23 cellular contexts compared by ENCODE assay signal in genomic region chr11:92107331-92107730, GRCh38.
DNase-seq lines count a peak whose midpoint lies in the region; ATAC-seq and TF ChIP-seq lines count a peak whose summit lies in the region.
"Had no signal": no experiment of that assay in that cellular context is flagged by ENCODE, and none has a peak within 500 bp of the region (broad histone marks: within the 10 kb centered on the region; RNA-seq: fewer than 3 reads in every experiment).

No MANE protein-coding gene starts in this region.

- H3K27me3 Mint-ChIP-seq in GM23338 (ENCODE audit: insufficient read depth, low read depth, poor library complexity) (peaks cover 5% of the 10 kb centered on the region), endodermal cell (ENCODE audit: insufficient read depth) (peaks cover 4% of the 10 kb centered on the region)
- H3K27me3 Mint-ChIP-seq in activated naive CD8-positive, alpha-beta T cell treated with anti-CD3 and anti-CD28 coated beads, Interleukin-2, amount 50 U/mL, for 24 hours = no peaks in the 10 kb centered on the region
- H3K27me3 Mint-ChIP-seq: CD4-positive, alpha-beta T cell; CD8-positive, alpha-beta memory T cell had no signal

- H3K9me3 ChIP-seq in MM.1S (replicated peaks; ENCODE audit: insufficient read depth, low read length) (no peaks in the 10 kb centered on the region), endodermal cell (ENCODE audit: control insufficient read depth, low read length) (no peaks in the 10 kb centered on the region), neuronal stem cell (replicated peaks in 1 of 2; ENCODE audit: control insufficient read depth in 2 of 2, insufficient read depth in 1 of 2, low read depth in 1 of 2, low read length in 2 of 2) (no peaks in the 10 kb centered on the region)
- H3K9me3 ChIP-seq: A549, BE2C had no signal

- no peak overlapping the region for H2BK120ac ChIP-seq in neuronal stem cell (ENCODE audit: low read depth, low read length)

- H2AFZ ChIP-seq in GM23338 (peak overlapping the region; percentile 70), MM.1S (ENCODE audit: low read length) (no peak overlapping the region), neuronal stem cell (ENCODE audit: low read length) (peak overlapping the region; percentile 51)

- no peak overlapping the region for H2BK15ac ChIP-seq in neuronal stem cell (ENCODE audit: low read length)

- no peak overlapping the region for H4K8ac ChIP-seq in neuronal stem cell (ENCODE audit: low read depth, low read length)

- H3K27me3 ChIP-seq in GM23338 (ENCODE audit: insufficient read depth) (no peaks in the 10 kb centered on the region), MM.1S (replicated peaks; ENCODE audit: insufficient read depth, low read length) (no peaks in the 10 kb centered on the region), endodermal cell (ENCODE audit: control insufficient read depth, insufficient read depth, low read length, poor library complexity, severe bottlenecking) (no peaks in the 10 kb centered on the region), neuronal stem cell (ENCODE audit: control insufficient read depth in 3 of 3, insufficient read depth in 3 of 3, low read depth in 1 of 3, low read length in 3 of 3) (no peaks in the 10 kb centered on the region)
- H3K27me3 ChIP-seq: BE2C; BLaER1 treated with 17β-estradiol and CSF1 and Interleukin-3, amounts not matched to agents 10 nM and 100 nM had no signal

- no peak overlapping the region for H2AK5ac ChIP-seq in neuronal stem cell (ENCODE audit: low read depth, low read length)

- H3K4me1 ChIP-seq in GM23338 (ENCODE audit: insufficient read depth) = peaks cover 42% of the 10 kb centered on the region
- H3K4me1 ChIP-seq in MM.1S (ENCODE audit: low read length) = no peaks in the 10 kb centered on the region
- no peaks in the 10 kb centered on the region for H3K4me1 ChIP-seq in endodermal cell (ENCODE audit: control insufficient read depth, insufficient read depth, low read length)
- no peaks in the 10 kb centered on the region for H3K4me1 ChIP-seq in neuronal stem cell (ENCODE audit: control insufficient read depth in 2 of 2, insufficient read depth in 1 of 2, low read depth in 1 of 2, low read length in 2 of 2)
- H3K4me1 ChIP-seq: A549; BE2C; BLaER1 treated with 17β-estradiol and CSF1 and Interleukin-3, amounts not matched to agents 10 nM and 100 nM had no signal

- H3K23ac ChIP-seq in neuronal stem cell (ENCODE audit: low read depth, low read length, poor library complexity) = no peak overlapping the region

- H3K14ac ChIP-seq in neuronal stem cell (ENCODE audit: low read length) = no peak overlapping the region

- DNase-seq in GM23338 (ENCODE audit: low spot score) (no peak), MM.1S (peak; percentile 8), endodermal cell (peak; percentile 58), neuronal stem cell (ENCODE audit: low spot score) (no peak)
- DNase-seq in activated naive CD8-positive, alpha-beta T cell treated with anti-CD3 and anti-CD28 coated beads, Interleukin-2, amount 50 U/mL, for 24 hours = no peak
- DNase-seq: 8988T; ACHN; AML-193; BE2C; CD4-positive, alpha-beta T cell; CD8-positive, alpha-beta memory T cell; DMS 273 treated with DMSO at 0.1 percent for 48 hours; DMS79; EL; GDM1; H9 had no signal

- H3K79me1 ChIP-seq in neuronal stem cell (ENCODE audit: low read depth, low read length) = no peaks in the 10 kb centered on the region

- H2BK5ac ChIP-seq in neuronal stem cell (ENCODE audit: low read length) = no peak overlapping the region

- ATAC-seq in GM23338 (no peak), GM21367 (IDR thresholded peaks at IDR 0.05; ENCODE audit: unreplicated experiment) (no peak), GM18907 (IDR thresholded peaks at IDR 0.05; ENCODE audit: unreplicated experiment) (no peak)
- no peak for ATAC-seq in activated naive CD8-positive, alpha-beta T cell treated with anti-CD3 and anti-CD28 coated beads, Interleukin-2, amount 50 U/mL, for 24 hours
- ATAC-seq: A549, GM12878, HCT116 had no signal

- TF ChIP-seq CTCF in GM23338 (conservative IDR thresholded peaks at IDR 0.05; ENCODE audit: low read depth in 2 of 2) (no peak), MM.1S (IDR thresholded peaks at IDR 0.05; ENCODE audit: low read length) (no peak), endodermal cell (conservative IDR thresholded peaks at IDR 0.05) (no peak)

- H3K9me3 Mint-ChIP-seq in GM23338 = no peaks in the 10 kb centered on the region
- no peaks in the 10 kb centered on the region for H3K9me3 Mint-ChIP-seq in endodermal cell
- H3K9me3 Mint-ChIP-seq in activated naive CD8-positive, alpha-beta T cell treated with anti-CD3 and anti-CD28 coated beads, Interleukin-2, amount 50 U/mL, for 24 hours = peaks cover 8% of the 10 kb centered on the region
- H3K9me3 Mint-ChIP-seq: H9 had no signal

- H3K9me2 ChIP-seq in GM23338 (ENCODE audit: insufficient read depth) = peaks cover 8% of the 10 kb centered on the region; the same call in 1 of the 2 replicates
- no peaks in the 10 kb centered on the region for H3K9me2 ChIP-seq in MM.1S (replicated peaks; ENCODE audit: insufficient read depth, low read length)

- H3K79me2 ChIP-seq in GM23338 (replicated peaks; ENCODE audit: insufficient read depth) (no peaks in the 10 kb centered on the region), MM.1S (ENCODE audit: low read length) (no peaks in the 10 kb centered on the region)

- H4K91ac ChIP-seq in neuronal stem cell (ENCODE audit: low read depth, low read length, poor library complexity) = no peak overlapping the region

- H3K4me3 Mint-ChIP-seq in GM23338 (no peak overlapping the region), endodermal cell (no peak overlapping the region)
- H3K4me3 Mint-ChIP-seq in activated naive CD8-positive, alpha-beta T cell treated with anti-CD3 and anti-CD28 coated beads, Interleukin-2, amount 50 U/mL, for 24 hours = no peak overlapping the region
- H3K4me3 Mint-ChIP-seq: CD14-positive monocyte; CD4-positive, alpha-beta T cell; CD8-positive, alpha-beta memory T cell; H9 had no signal

- no peak overlapping the region; the same call in 1 of the 2 replicates for H3K27ac Mint-ChIP-seq in GM23338
- H3K27ac Mint-ChIP-seq in endodermal cell = no peak overlapping the region
- no peak overlapping the region for H3K27ac Mint-ChIP-seq in activated naive CD8-positive, alpha-beta T cell treated with anti-CD3 and anti-CD28 coated beads, Interleukin-2, amount 50 U/mL, for 24 hours
- H3K27ac Mint-ChIP-seq: CD14-positive monocyte; CD4-positive, alpha-beta T cell; CD8-positive, alpha-beta memory T cell; H9 had no signal

- H3K4ac ChIP-seq in neuronal stem cell (ENCODE audit: low read length) = no peak overlapping the region

- H3K4me2 ChIP-seq in GM23338 (no peak overlapping the region), MM.1S (ENCODE audit: low read depth, low read length) (no peak overlapping the region), neuronal stem cell (ENCODE audit: insufficient read depth, low read length, poor library complexity, severe bottlenecking) (no peak overlapping the region)
- H3K4me2 ChIP-seq: A549; BLaER1 treated with 17β-estradiol and CSF1 and Interleukin-3, amounts not matched to agents 10 nM and 100 nM had no signal

- H3K27ac ChIP-seq in GM23338 (ENCODE audit: low read depth) (no peak overlapping the region), MM.1S (ENCODE audit: low read length) (no peak overlapping the region), endodermal cell (ENCODE audit: low read depth, low read length) (no peak overlapping the region), neuronal stem cell (replicated peaks; ENCODE audit: low read length) (no peak overlapping the region)
- H3K27ac ChIP-seq: A549; BLaER1 treated with 17β-estradiol and CSF1 and Interleukin-3, amounts not matched to agents 10 nM and 100 nM had no signal

- no peaks in the 10 kb centered on the region for H4K20me1 ChIP-seq in GM23338 (replicated peaks; ENCODE audit: insufficient read depth)
- no peaks in the 10 kb centered on the region for H4K20me1 ChIP-seq in MM.1S (ENCODE audit: insufficient read depth, low read length)
- H4K20me1 ChIP-seq: BLaER1 treated with 17β-estradiol and CSF1 and Interleukin-3, amounts not matched to agents 10 nM and 100 nM had no signal

- H3K9ac ChIP-seq in MM.1S (ENCODE audit: low read length) = no peak overlapping the region
- H3K9ac ChIP-seq in endodermal cell (ENCODE audit: extremely low read depth, low read length, poor library complexity, severe bottlenecking) = no peak overlapping the region
- H3K9ac ChIP-seq in neuronal stem cell (ENCODE audit: low read depth, low read length, poor library complexity) = no peak overlapping the region
- H3K9ac ChIP-seq: BLaER1 treated with 17β-estradiol and CSF1 and Interleukin-3, amounts not matched to agents 10 nM and 100 nM had no signal

- WGBS in endodermal cell (ENCODE audit: insufficient coverage in 1 of 2, insufficient read length in 1 of 2), 2 experiments = 78 to 90% methylated on average over 5 of the region's 5 CpGs
- WGBS in neuronal stem cell (ENCODE audit: extremely low coverage in 2 of 2, insufficient read length in 2 of 2, insufficient replicate concordance in 1 of 2), 2 donors = no CpG with 5 or more reads among the region's 5 CpGs

- peaks cover 50% of the 10 kb centered on the region for H3K4me1 Mint-ChIP-seq in GM23338
- H3K4me1 Mint-ChIP-seq in endodermal cell = peaks cover 15% of the 10 kb centered on the region
- H3K4me1 Mint-ChIP-seq in activated naive CD8-positive, alpha-beta T cell treated with anti-CD3 and anti-CD28 coated beads, Interleukin-2, amount 50 U/mL, for 24 hours = no peaks in the 10 kb centered on the region
- H3K4me1 Mint-ChIP-seq: CD14-positive monocyte; CD8-positive, alpha-beta memory T cell had no signal

- H3K36me3 ChIP-seq in GM23338 (ENCODE audit: insufficient read depth) (no peaks in the 10 kb centered on the region), MM.1S (replicated peaks; ENCODE audit: insufficient read depth, low read length) (no peaks in the 10 kb centered on the region), endodermal cell (ENCODE audit: control insufficient read depth, insufficient read depth, low read length) (no peaks in the 10 kb centered on the region), neuronal stem cell (replicated peaks in 1 of 2; ENCODE audit: control insufficient read depth in 2 of 2, insufficient read depth in 2 of 2, low read length in 2 of 2) (no peaks in the 10 kb centered on the region)
- H3K36me3 ChIP-seq: BE2C; BLaER1 treated with 17β-estradiol and CSF1 and Interleukin-3, amounts not matched to agents 10 nM and 100 nM had no signal

- H3F3A ChIP-seq in GM23338 (replicated peaks; ENCODE audit: low read depth) (no peaks in the 10 kb centered on the region), MM.1S (ENCODE audit: insufficient read depth, low read length) (no peaks in the 10 kb centered on the region)

- no peak overlapping the region for H3K18ac ChIP-seq in neuronal stem cell (ENCODE audit: low read length)

- no peak overlapping the region for H3K4me3 ChIP-seq in GM23338
- H3K4me3 ChIP-seq in MM.1S (ENCODE audit: low read length) = no peak overlapping the region
- no peak overlapping the region for H3K4me3 ChIP-seq in endodermal cell (ENCODE audit: low read length)
- no peak overlapping the region for H3K4me3 ChIP-seq in neuronal stem cell (ENCODE audit: low read length in 2 of 2)
- H3K4me3 ChIP-seq: A549; BLaER1 treated with 17β-estradiol and CSF1 and Interleukin-3, amounts not matched to agents 10 nM and 100 nM; GM12878 had no signal

- no peak overlapping the region for H2BK12ac ChIP-seq in neuronal stem cell (ENCODE audit: low read length)

- H3K36me3 Mint-ChIP-seq in GM23338 (ENCODE audit: low read depth) (no peaks in the 10 kb centered on the region), endodermal cell (ENCODE audit: low read depth) (no peaks in the 10 kb centered on the region)
- no peaks in the 10 kb centered on the region for H3K36me3 Mint-ChIP-seq in activated naive CD8-positive, alpha-beta T cell treated with anti-CD3 and anti-CD28 coated beads, Interleukin-2, amount 50 U/mL, for 24 hours (ENCODE audit: low read depth)
- H3K36me3 Mint-ChIP-seq: CD14-positive monocyte; CD8-positive, alpha-beta memory T cell had no signal

Comparison
In these comparisons a context has a peak if more than half of its experiments do, and no peak if none do; other contexts are left out.
1. DNase-seq: peak in MM.1S (single experiment) and endodermal cell (single experiment); none in GM23338 (single experiment), neuronal stem cell (single experiment) and activated naive CD8-positive, alpha-beta T cell treated with anti-CD3 and anti-CD28 coated beads, Interleukin-2, amount 50 U/mL, for 24 hours (single experiment).